Comparison of ENCODE assay signal across 1 cellular context in genomic region chr16:11734025-11734652, GRCh38.
TF ChIP-seq lines count a peak whose summit lies in the region.

No MANE protein-coding gene starts in this region.

TF ChIP-seq in K562, 482 proteins besides CTCF, POLR2A, EP300 and RAD21 (continued from another document and continues in another):
- TF ChIP-seq POLR3A (IDR thresholded peaks at IDR 0.05; ENCODE audit: borderline replicate concordance, extremely low read depth, insufficient read depth, insufficient read length), result no peak
- TF ChIP-seq MGA (IDR thresholded peaks at IDR 0.05), result no peak
- peak; percentile 40 for TF ChIP-seq FOSL1 (tag; conservative IDR thresholded peaks at IDR 0.05)
- no peak for TF ChIP-seq ZNF282 (CRISPR knock-in tag; IDR thresholded peaks at IDR 0.05)
- peak; percentile 72; the same call in 1 of the 2 replicates for TF ChIP-seq LEF1 (IDR thresholded peaks at IDR 0.05)
- TF ChIP-seq HSF4 (CRISPR knock-in tag; IDR thresholded peaks at IDR 0.05; ENCODE audit: borderline replicate concordance), result no peak
- TF ChIP-seq DNMT1 (IDR thresholded peaks at IDR 0.05), result no peak
- no peak for TF ChIP-seq MCM7 (IDR thresholded peaks at IDR 0.05)
- no peak for TF ChIP-seq CTBP1 (IDR thresholded peaks at IDR 0.05; ENCODE audit: borderline replicate concordance)
- peak in 1 of 2 experiments; percentile 97; a peak in 2 of 4 replicates for TF ChIP-seq RCOR1 (IDR thresholded peaks at IDR 0.05; ENCODE audit: borderline replicate concordance in 1 of 2, low read depth in 2 of 2, low read length in 2 of 2)
- no peak for TF ChIP-seq NR2F6 (CRISPR knock-in tag; IDR thresholded peaks at IDR 0.05)
- TF ChIP-seq HCFC1 (IDR thresholded peaks at IDR 0.05; ENCODE audit: low read depth, low read length), result no peak
- TF ChIP-seq PTTG1 (tag; IDR thresholded peaks at IDR 0.05; ENCODE audit: low read depth), result no peak
- TF ChIP-seq ARNT (IDR thresholded peaks at IDR 0.05), result no peak
- TF ChIP-seq TCFL5 (CRISPR knock-in tag; conservative IDR thresholded peaks at IDR 0.05), result no peak
- no peak for TF ChIP-seq RBFOX2 (IDR thresholded peaks at IDR 0.05; ENCODE audit: low read depth, low read length)
- no peak for TF ChIP-seq ARID2 (IDR thresholded peaks at IDR 0.05)
- no peak for TF ChIP-seq SMAD1 (IDR thresholded peaks at IDR 0.05; ENCODE audit: low read depth, low read length, partially characterized antibody)
- no peak for TF ChIP-seq GABPA (tag; conservative IDR thresholded peaks at IDR 0.05; ENCODE audit: low read depth)
- no peak for TF ChIP-seq ARID4B (CRISPR knock-in tag; IDR thresholded peaks at IDR 0.05)
- no peak for TF ChIP-seq ZNF133 (CRISPR knock-in tag; IDR thresholded peaks at IDR 0.05)
- no peak for TF ChIP-seq ZNF830 (CRISPR knock-in tag; IDR thresholded peaks at IDR 0.05)
- TF ChIP-seq ESRRA (IDR thresholded peaks at IDR 0.05; ENCODE audit: borderline replicate concordance, low read depth), result no peak
- no peak for TF ChIP-seq MXI1 (IDR thresholded peaks at IDR 0.05; ENCODE audit: low read depth, low read length)
- 0 out of 2 replicates have a peak, but pooled peaks have one; percentile 30 for TF ChIP-seq GATA2 (CRISPR knock-in tag; IDR thresholded peaks at IDR 0.05)
- no peak for TF ChIP-seq SP1 (CRISPR knock-in tag; IDR thresholded peaks at IDR 0.05)
- no peak for TF ChIP-seq ZNF511 (CRISPR knock-in tag; IDR thresholded peaks at IDR 0.05)
- TF ChIP-seq ZNF121 (CRISPR knock-in tag; conservative IDR thresholded peaks at IDR 0.05), result no peak
- TF ChIP-seq ID3 (CRISPR knock-in tag; IDR thresholded peaks at IDR 0.05), result no peak
- TF ChIP-seq ID3 (tag; IDR thresholded peaks at IDR 0.05), result peak; percentile 93
- TF ChIP-seq ZNF609 (CRISPR knock-in tag; IDR thresholded peaks at IDR 0.05; ENCODE audit: borderline replicate concordance), result no peak
- TF ChIP-seq PRDM10 (IDR thresholded peaks at IDR 0.05; ENCODE audit: partially characterized antibody), result peak; percentile 27
